In the genomic region with DNA sequence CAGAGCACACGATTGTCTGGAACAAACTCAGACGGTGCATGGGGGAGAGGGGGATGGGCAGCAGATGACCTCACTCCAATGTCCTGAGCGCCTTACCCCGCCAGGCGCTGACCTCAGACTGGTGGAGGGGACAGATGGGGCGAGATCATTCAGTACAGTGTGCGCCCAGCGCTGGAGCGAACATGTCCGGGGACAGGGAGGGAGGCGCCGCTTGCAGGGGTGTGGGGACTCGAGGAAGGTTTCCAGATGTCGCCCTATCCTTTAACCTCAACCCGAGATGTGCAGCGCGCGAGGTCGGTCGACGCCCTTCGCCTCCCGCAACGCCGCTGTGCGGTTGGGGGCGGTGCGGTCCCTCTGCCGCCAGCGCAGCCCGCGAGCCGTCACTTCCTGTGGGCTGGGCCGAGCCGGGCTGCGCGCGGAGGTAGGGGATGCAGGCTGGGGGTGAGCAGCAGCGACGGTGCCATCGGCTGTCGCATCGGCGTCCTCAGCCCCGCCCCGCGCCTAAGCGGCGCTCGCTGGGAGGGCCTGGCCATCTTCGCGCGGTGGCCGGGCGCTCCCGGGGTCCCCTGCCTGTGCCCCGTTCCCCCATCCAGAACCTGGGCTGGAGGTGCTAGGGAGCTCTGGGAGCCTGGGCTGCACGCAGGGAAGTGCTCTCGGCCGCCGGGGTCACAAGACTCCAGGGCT, we compare ENCODE assay signal across 8 cellular contexts. TPM values are rescaled to one million over a fixed set of nuclear protein-coding genes. Genes with fewer than 3 reads are reported as not detected.
DNase-seq lines count a peak whose midpoint lies in the region; ATAC-seq and TF ChIP-seq lines count a peak whose summit lies in the region.

No MANE protein-coding gene starts in this region.

- peak; percentile 82 for DNase-seq in AG20443 (ENCODE audit: low spot score)
- peak; percentile 92 for DNase-seq in NCI-H2227 (lab: John Stamatoyannopoulos, UW; ENCODE audit: unreplicated experiment)
- DNase-seq in activated CD4-positive, alpha-beta T cell treated with anti-CD3 and anti-CD28 coated beads for 4 hours: peak; percentile 66 to 77
- peak; percentile 44 for DNase-seq in choroid plexus epithelial cell (ENCODE audit: low read depth)
- DNase-seq in left colon: peak; percentile 59 to 75
- DNase-seq in stimulated activated CD4-positive, alpha-beta T cell treated with anti-CD3 and anti-CD28 coated beads, Interleukin-1b, Interleukin-23, amount 100 ng/mL, for 4 hours (ENCODE audit: low read depth in 2 of 2): peak; percentile 58 to 71

- ATAC-seq in GM21576 (IDR thresholded peaks at IDR 0.05; ENCODE audit: unreplicated experiment) (peak; percentile 50), left colon (peak; percentile 89), HG03097 (IDR thresholded peaks at IDR 0.05; ENCODE audit: low FRiP score, unreplicated experiment) (no peak)

- intact Hi-C loops in left colon (cut with DNase I, micrococcal nuclease): loop anchor here in 1 of 2 donors (10.0 kb wide), 1 partner anchor 53 kb away; no protein-coding TSS in a partner anchor

- TF ChIP-seq CTCF in choroid plexus epithelial cell (conservative IDR thresholded peaks at IDR 0.05; ENCODE audit: low read depth, low read length): no peak

- H3K4me3 ChIP-seq in choroid plexus epithelial cell (ENCODE audit: low read depth, low read length): peak overlapping the region; percentile 72

RNA-seq across cellular contexts. Expression of a gene that starts 5.3 kb away (rescaled TPM):
- 1 to 10 TPM; 3.1 to 3.2 TPM for total RNA-seq in left colon

RNA-seq across cellular contexts. Expression of a gene that starts 9.6 kb away (rescaled TPM):
- total RNA-seq in left colon: 10 to 100 TPM; 55.4 to 69.3 TPM

RNA-seq across cellular contexts. Expression of a gene that starts 30.3 kb away (rescaled TPM):
- total RNA-seq in left colon: 10 to 100 TPM; 23.6 to 30.4 TPM

RNA-seq across cellular contexts. Expression of a gene that starts 46.4 kb away (rescaled TPM):
- total RNA-seq in left colon: 1 to 10 TPM; 1.4 to 2.4 TPM

RNA-seq across cellular contexts. Expression of a gene that starts 58.0 kb away (rescaled TPM):
- total RNA-seq in left colon: 10 to 100 TPM; 52.3 to 70.3 TPM
